1 cellular context compared by ENCODE assay signal in the genomic region with DNA sequence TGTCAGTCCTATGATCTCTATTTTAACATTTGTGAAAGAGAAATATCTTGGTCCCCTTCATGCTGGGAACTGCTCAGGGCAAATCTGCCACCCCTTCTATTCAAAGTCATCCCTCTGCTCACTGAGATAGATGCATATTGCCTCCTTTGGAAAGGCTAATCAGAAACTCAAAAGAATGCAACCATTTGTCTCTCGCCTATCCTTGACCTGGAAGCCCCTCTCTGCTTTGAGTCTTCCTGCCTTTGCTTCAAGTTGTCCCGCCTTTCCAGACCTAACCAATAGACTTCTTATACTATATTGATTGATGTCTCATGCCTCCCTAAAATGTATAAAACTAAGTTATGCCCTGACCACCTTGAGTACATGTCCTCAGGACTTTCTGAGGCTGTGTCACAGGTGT.
TF ChIP-seq lines count a peak whose summit lies in the region.

No MANE protein-coding gene starts in this region.

TF ChIP-seq in WTC11, 78 proteins besides CTCF, POLR2A, EP300 and RAD21 (continued from another document):
- TF ChIP-seq, protein P1, sequence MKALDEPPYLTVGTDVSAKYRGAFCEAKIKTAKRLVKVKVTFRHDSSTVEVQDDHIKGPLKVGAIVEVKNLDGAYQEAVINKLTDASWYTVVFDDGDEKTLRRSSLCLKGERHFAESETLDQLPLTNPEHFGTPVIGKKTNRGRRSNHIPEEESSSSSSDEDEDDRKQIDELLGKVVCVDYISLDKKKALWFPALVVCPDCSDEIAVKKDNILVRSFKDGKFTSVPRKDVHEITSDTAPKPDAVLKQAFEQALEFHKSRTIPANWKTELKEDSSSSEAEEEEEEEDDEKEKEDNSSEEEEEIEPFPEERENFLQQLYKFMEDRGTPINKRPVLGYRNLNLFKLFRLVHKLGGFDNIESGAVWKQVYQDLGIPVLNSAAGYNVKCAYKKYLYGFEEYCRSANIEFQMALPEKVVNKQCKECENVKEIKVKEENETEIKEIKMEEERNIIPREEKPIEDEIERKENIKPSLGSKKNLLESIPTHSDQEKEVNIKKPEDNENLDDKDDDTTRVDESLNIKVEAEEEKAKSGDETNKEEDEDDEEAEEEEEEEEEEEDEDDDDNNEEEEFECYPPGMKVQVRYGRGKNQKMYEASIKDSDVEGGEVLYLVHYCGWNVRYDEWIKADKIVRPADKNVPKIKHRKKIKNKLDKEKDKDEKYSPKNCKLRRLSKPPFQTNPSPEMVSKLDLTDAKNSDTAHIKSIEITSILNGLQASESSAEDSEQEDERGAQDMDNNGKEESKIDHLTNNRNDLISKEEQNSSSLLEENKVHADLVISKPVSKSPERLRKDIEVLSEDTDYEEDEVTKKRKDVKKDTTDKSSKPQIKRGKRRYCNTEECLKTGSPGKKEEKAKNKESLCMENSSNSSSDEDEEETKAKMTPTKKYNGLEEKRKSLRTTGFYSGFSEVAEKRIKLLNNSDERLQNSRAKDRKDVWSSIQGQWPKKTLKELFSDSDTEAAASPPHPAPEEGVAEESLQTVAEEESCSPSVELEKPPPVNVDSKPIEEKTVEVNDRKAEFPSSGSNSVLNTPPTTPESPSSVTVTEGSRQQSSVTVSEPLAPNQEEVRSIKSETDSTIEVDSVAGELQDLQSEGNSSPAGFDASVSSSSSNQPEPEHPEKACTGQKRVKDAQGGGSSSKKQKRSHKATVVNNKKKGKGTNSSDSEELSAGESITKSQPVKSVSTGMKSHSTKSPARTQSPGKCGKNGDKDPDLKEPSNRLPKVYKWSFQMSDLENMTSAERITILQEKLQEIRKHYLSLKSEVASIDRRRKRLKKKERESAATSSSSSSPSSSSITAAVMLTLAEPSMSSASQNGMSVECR (CRISPR knock-in tag; IDR thresholded peaks at IDR 0.05; ENCODE audit: borderline replicate concordance) = no peak
- TF ChIP-seq ZNF317 (CRISPR knock-in tag; IDR thresholded peaks at IDR 0.05; ENCODE audit: borderline replicate concordance, low read depth) (no peak), SMAD4 (CRISPR knock-in tag; IDR thresholded peaks at IDR 0.05) (no peak), ZNF121 (CRISPR knock-in tag; IDR thresholded peaks at IDR 0.05) (no peak), MXD4 (CRISPR knock-in tag; IDR thresholded peaks at IDR 0.05; ENCODE audit: borderline replicate concordance) (no peak)
- TF ChIP-seq, protein P2, sequence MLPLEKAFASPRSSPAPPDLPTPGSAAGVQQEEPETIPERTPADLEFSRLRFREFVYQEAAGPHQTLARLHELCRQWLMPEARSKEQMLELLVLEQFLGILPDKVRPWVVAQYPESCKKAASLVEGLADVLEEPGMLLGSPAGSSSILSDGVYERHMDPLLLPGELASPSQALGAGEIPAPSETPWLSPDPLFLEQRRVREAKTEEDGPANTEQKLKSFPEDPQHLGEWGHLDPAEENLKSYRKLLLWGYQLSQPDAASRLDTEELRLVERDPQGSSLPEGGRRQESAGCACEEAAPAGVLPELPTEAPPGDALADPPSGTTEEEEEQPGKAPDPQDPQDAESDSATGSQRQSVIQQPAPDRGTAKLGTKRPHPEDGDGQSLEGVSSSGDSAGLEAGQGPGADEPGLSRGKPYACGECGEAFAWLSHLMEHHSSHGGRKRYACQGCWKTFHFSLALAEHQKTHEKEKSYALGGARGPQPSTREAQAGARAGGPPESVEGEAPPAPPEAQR (CRISPR knock-in tag; IDR thresholded peaks at IDR 0.05) = no peak
